21 cellular contexts compared by ENCODE assay signal in genomic region chr2:72821983-72822382, GRCh38. TPM values are rescaled to one million over a fixed set of nuclear protein-coding genes. Genes with fewer than 3 reads are reported as not detected.
DNase-seq lines count a peak whose midpoint lies in the region; ATAC-seq and TF ChIP-seq lines count a peak whose summit lies in the region.
"Had no signal": no experiment of that assay in that cellular context is flagged by ENCODE, and none has a peak within 500 bp of the region (broad histone marks: within the 10 kb centered on the region; RNA-seq: fewer than 3 reads in every experiment).

No MANE protein-coding gene starts in this region.

- peak overlapping the region; percentile 25 for H3K4me2 ChIP-seq in Loucy (ENCODE audit: low read depth, low read length, poor library complexity, severe bottlenecking)

- no peaks in the 10 kb centered on the region for H3F3A ChIP-seq in Loucy (ENCODE audit: low read depth)

- H3K27ac ChIP-seq in heart right ventricle = peak overlapping the region in 6 of 10 donors; percentile 4 to 92 (median 37)
- H3K27ac ChIP-seq: C4-2B, RWPE1, SJCRH30 had no signal

- H3K36me3 Mint-ChIP-seq in neural crest cell (ENCODE audit: low read depth) = peaks cover 6% of the 10 kb centered on the region

- H3K9me3 ChIP-seq in heart right ventricle (no peaks in the 10 kb centered on the region), Loucy (ENCODE audit: insufficient read depth, low read depth, low read length) (no peaks in the 10 kb centered on the region)

- H3K9me3 Mint-ChIP-seq in neural crest cell = no peaks in the 10 kb centered on the region
- H3K9me3 Mint-ChIP-seq: CD8-positive, alpha-beta memory T cell had no signal

- intact Hi-C loops in heart right ventricle (cut with DNase I) (loop anchor here in 4 of 10 donors (5.0 kb wide), 3 partner anchors 35 to 50 kb away; no protein-coding TSS in a partner anchor), left ventricle myocardium superior (cut with micrococcal nuclease) (no loop called here)

- ATAC-seq in heart right ventricle (no peak), left ventricle myocardium superior (no peak), GM21786 (IDR thresholded peaks at IDR 0.05; ENCODE audit: unreplicated experiment) (no peak)

- H3K27ac Mint-ChIP-seq in neural crest cell (ENCODE audit: unreplicated experiment) = no peak overlapping the region

- no peaks in the 10 kb centered on the region for H3K27me3 ChIP-seq in heart right ventricle
- no peaks in the 10 kb centered on the region for H3K27me3 ChIP-seq in Loucy (ENCODE audit: insufficient read depth, low read length, poor library complexity, severe bottlenecking)
- H3K27me3 ChIP-seq: SJCRH30 had no signal

- H3K79me2 ChIP-seq in Loucy (ENCODE audit: insufficient read depth, low read length) = no peaks in the 10 kb centered on the region

- no peaks in the 10 kb centered on the region for H3K27me3 Mint-ChIP-seq in neural crest cell (ENCODE audit: low read depth)
- H3K27me3 Mint-ChIP-seq: CD8-positive, alpha-beta memory T cell had no signal

- H3K36me3 ChIP-seq in heart right ventricle (no peaks in the 10 kb centered on the region), Loucy (ENCODE audit: insufficient read depth, low read length) (no peaks in the 10 kb centered on the region)
- H3K36me3 ChIP-seq: SJCRH30 had no signal

- DNase-seq in heart right ventricle = no peak
- no peak for DNase-seq in left ventricle myocardium superior
- DNase-seq in epithelial cell of esophagus (ENCODE audit: low read depth) = no peak
- no peak for DNase-seq in neural crest cell (ENCODE audit: low read depth, low spot score)
- no peak for DNase-seq in NCI-H82 treated with DMSO at 0.1 percent for 48 hours (lab: John Stamatoyannopoulos, UW; ENCODE audit: unreplicated experiment)
- no peak for DNase-seq in NCI-H2081 (lab: John Stamatoyannopoulos, UW)
- DNase-seq: Calu3; CD8-positive, alpha-beta memory T cell; DMS153; GOT3; HCEC 1CT; NCI-H1092; NCI-H1436; NCI-H187 treated with DMSO at 0.1 percent for 48 hours; NCI-H510A; NK-92 treated with Interleukin-12 subunit alpha and Interleukin-12 subunit beta, amount 100 ng/mL, for 24 hours; SJCRH30 had no signal

- peak overlapping the region; percentile 52 for H3K4me3 Mint-ChIP-seq in neural crest cell

- peaks cover 6 to 67% (median 21%) of the 10 kb centered on the region in 9 donors for H3K4me1 ChIP-seq in heart right ventricle
- H3K4me1 ChIP-seq in Loucy (ENCODE audit: insufficient read depth, low read length, poor library complexity, severe bottlenecking) = peaks cover 12% of the 10 kb centered on the region

- peaks cover 4% of the 10 kb centered on the region for H4K20me1 ChIP-seq in Loucy (ENCODE audit: insufficient read depth, low read length, poor library complexity, severe bottlenecking)

- H3K4me1 Mint-ChIP-seq in neural crest cell = peaks cover 22% of the 10 kb centered on the region

- no peak for TF ChIP-seq CTCF in heart right ventricle (IDR thresholded peaks at IDR 0.05)
- no peak for TF ChIP-seq CTCF in Loucy (conservative IDR thresholded peaks at IDR 0.05; ENCODE audit: low read length)
- TF ChIP-seq CTCF in epithelial cell of esophagus (IDR thresholded peaks at IDR 0.05; ENCODE audit: insufficient read depth, low read depth, low read length, missing control alignments) = no peak
- no peak for TF ChIP-seq CTCF in neural crest cell (conservative IDR thresholded peaks at IDR 0.05)

- H3K4me3 ChIP-seq in heart right ventricle (peak overlapping the region in 5 of 10 donors; percentile 14 to 98 (median 89)), Loucy (ENCODE audit: low read length, poor library complexity, severe bottlenecking) (no peak overlapping the region), epithelial cell of esophagus (ENCODE audit: low read length) (peak overlapping the region; percentile 4)
- H3K4me3 ChIP-seq: SJCRH30 had no signal

- H3K9ac ChIP-seq in Loucy (ENCODE audit: low read depth, low read length, poor library complexity, severe bottlenecking) = no peak overlapping the region

- H2AFZ ChIP-seq in Loucy (ENCODE audit: low read length) = no peak overlapping the region

- H3K9me2 ChIP-seq in Loucy (replicated peaks; ENCODE audit: low read depth, low read length) = no peaks in the 10 kb centered on the region

RNA-seq across cellular contexts. Expression of gene EXOC6B, which starts 3.9 kb away (rescaled TPM):
- 100 to 1,000 TPM in 9 of 10 donors, 10 to 100 TPM in 1; 97.9 to 243 (median 158) TPM for total RNA-seq in heart right ventricle
- polyA plus RNA-seq in heart right ventricle = 10 to 100 TPM; 16.3 to 20.2 TPM
- 122 TPM for total RNA-seq in left ventricle myocardium superior
- total RNA-seq in neural crest cell = 28.0 and 28.2 TPM in 2 replicates
